In the genomic region with DNA sequence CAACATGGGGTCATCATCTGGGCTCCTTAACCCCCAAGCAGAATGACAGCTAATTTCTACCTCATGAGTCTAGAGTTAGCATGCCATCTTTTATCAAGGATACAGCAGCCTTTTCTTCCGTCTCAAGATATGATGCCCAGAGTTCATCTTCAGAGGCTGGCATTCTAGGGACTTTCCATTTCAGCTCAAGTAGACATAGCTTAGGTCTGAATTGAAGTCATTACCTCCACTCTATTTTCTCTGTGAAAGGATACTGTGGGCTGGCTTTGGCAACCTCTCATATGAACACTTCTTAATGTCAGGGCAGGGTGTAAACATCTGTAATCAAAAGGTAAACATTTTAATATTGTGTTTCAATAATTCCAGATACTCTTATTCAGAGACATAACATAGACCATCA, we compare ENCODE assay signal across 1 cellular context.
TF ChIP-seq lines count a peak whose summit lies in the region.

No MANE protein-coding gene starts in this region.

TF ChIP-seq in GM12878, 131 proteins besides CTCF, POLR2A, EP300 and RAD21 (continued from another document):
- TF ChIP-seq, protein P1, sequence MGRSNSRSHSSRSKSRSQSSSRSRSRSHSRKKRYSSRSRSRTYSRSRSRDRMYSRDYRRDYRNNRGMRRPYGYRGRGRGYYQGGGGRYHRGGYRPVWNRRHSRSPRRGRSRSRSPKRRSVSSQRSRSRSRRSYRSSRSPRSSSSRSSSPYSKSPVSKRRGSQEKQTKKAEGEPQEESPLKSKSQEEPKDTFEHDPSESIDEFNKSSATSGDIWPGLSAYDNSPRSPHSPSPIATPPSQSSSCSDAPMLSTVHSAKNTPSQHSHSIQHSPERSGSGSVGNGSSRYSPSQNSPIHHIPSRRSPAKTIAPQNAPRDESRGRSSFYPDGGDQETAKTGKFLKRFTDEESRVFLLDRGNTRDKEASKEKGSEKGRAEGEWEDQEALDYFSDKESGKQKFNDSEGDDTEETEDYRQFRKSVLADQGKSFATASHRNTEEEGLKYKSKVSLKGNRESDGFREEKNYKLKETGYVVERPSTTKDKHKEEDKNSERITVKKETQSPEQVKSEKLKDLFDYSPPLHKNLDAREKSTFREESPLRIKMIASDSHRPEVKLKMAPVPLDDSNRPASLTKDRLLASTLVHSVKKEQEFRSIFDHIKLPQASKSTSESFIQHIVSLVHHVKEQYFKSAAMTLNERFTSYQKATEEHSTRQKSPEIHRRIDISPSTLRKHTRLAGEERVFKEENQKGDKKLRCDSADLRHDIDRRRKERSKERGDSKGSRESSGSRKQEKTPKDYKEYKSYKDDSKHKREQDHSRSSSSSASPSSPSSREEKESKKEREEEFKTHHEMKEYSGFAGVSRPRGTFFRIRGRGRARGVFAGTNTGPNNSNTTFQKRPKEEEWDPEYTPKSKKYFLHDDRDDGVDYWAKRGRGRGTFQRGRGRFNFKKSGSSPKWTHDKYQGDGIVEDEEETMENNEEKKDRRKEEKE (IDR thresholded peaks at IDR 0.05), result no peak
- TF ChIP-seq YY1 (IDR thresholded peaks at IDR 0.05; ENCODE audit: low read depth, low read length), result no peak
- TF ChIP-seq KDM1A (IDR thresholded peaks at IDR 0.05; ENCODE audit: borderline replicate concordance), result no peak
- no peak for TF ChIP-seq RBBP5 (conservative IDR thresholded peaks at IDR 0.05)
- TF ChIP-seq BCL11A (IDR thresholded peaks at IDR 0.05; ENCODE audit: low read depth, low read length), result no peak
- TF ChIP-seq SIX5 (IDR thresholded peaks at IDR 0.05; ENCODE audit: low read depth, low read length, severe bottlenecking), result no peak
